22 cellular contexts compared by ENCODE assay signal in genomic region chr15:62338497-62338896, GRCh38.
"Had no signal": no experiment of that assay in that cellular context is flagged by ENCODE, and none has a peak within 500 bp of the region (broad histone marks: within the 10 kb centered on the region; RNA-seq: fewer than 3 reads in every experiment).

No MANE protein-coding gene starts in this region.

- H3K9me3 ChIP-seq: breast epithelium had no signal

- H3K4me1 ChIP-seq: breast epithelium had no signal

- H3K27ac Mint-ChIP-seq: activated CD8-positive, alpha-beta T cell treated with anti-CD3 and anti-CD28 coated beads, Interleukin-2, amount 10 ng/mL, durations not matched to agents 7 days and 5 days; activated naive CD4-positive, alpha-beta T cell treated with anti-CD3 and anti-CD28 coated beads, Interleukin-2, amount 50 U/mL, for 24 hours; activated T-helper 1 cell treated with anti-CD3 and anti-CD28 coated beads, Interleukin-12 subunit alpha, Interleukin-12 subunit beta, Interleukin-2, Interleukin-4 antibody, amounts not matched to agents 30 ng/mL and 10 ng/mL and 1 ng/mL, durations not matched to agents 14 hours and 24 hours and 36 hours; T-helper 1 cell treated with Interleukin-12 subunit alpha and Interleukin-12 subunit beta and Interleukin-4 antibody, amounts not matched to agents 30 μg/mL and 1 μg/mL, for 36 hours; WTC11 had no signal

- H3K4me3 Mint-ChIP-seq: activated CD8-positive, alpha-beta T cell treated with anti-CD3 and anti-CD28 coated beads, Interleukin-2, amount 10 ng/mL, durations not matched to agents 7 days and 5 days; activated naive CD4-positive, alpha-beta T cell treated with anti-CD3 and anti-CD28 coated beads, Interleukin-2, amount 50 U/mL, for 24 hours; activated T-helper 1 cell treated with anti-CD3 and anti-CD28 coated beads, Interleukin-12 subunit alpha, Interleukin-12 subunit beta, Interleukin-2, Interleukin-4 antibody, amounts not matched to agents 30 ng/mL and 10 ng/mL and 1 ng/mL, durations not matched to agents 14 hours and 24 hours and 36 hours; T-helper 1 cell treated with Interleukin-12 subunit alpha and Interleukin-12 subunit beta and Interleukin-4 antibody, amounts not matched to agents 30 μg/mL and 1 μg/mL, for 36 hours; WTC11 had no signal

- H3K27ac ChIP-seq: breast epithelium had no signal

- H3K4me3 ChIP-seq: breast epithelium, K562 had no signal

- DNase-seq: activated CD4-positive, alpha-beta T cell treated with anti-CD3 and anti-CD28 coated beads for 48 hours; activated CD4-positive, alpha-beta T cell treated with anti-CD3 and anti-CD28 coated beads, Interleukin-2, amount 50 U/mL, for 4 hours; activated CD4-positive, CD25-positive, alpha-beta regulatory T cell treated with anti-CD3 and anti-CD28 coated beads, Interleukin-2, amount 50 U/mL, for 72 hours; activated CD8-positive, alpha-beta memory T cell treated with anti-CD3 and anti-CD28 coated beads, Interleukin-2, amount 50 U/mL, for 48 hours; activated CD8-positive, alpha-beta T cell treated with anti-CD3 and anti-CD28 coated beads, Interleukin-2, amount 10 ng/mL, durations not matched to agents 7 days and 5 days; activated effector memory CD4-positive, alpha-beta T cell treated with Interleukin-2 at 50 U/mL for 16 hours; activated naive CD4-positive, alpha-beta T cell; activated T-cell treated with anti-CD3 and anti-CD28 coated beads, Interleukin-2, amount 50 U/mL, for 1 hour; aorta; caudate nucleus; Karpas-422; MM.1S; NCI-H1105 treated with DMSO at 0.1 percent for 48 hours; NCI-H187 treated with DMSO at 0.1 percent for 48 hours; NCI-H2081 treated with DMSO at 0.1 percent for 48 hours; SHP77 treated with DMSO at 0.1 percent for 48 hours had no signal

- H3K36me3 ChIP-seq: breast epithelium had no signal

- H3K4me1 Mint-ChIP-seq: activated naive CD4-positive, alpha-beta T cell treated with anti-CD3 and anti-CD28 coated beads, Interleukin-2, amount 50 U/mL, for 24 hours; WTC11 had no signal

- H3K9me3 Mint-ChIP-seq: activated naive CD4-positive, alpha-beta T cell treated with anti-CD3 and anti-CD28 coated beads, Interleukin-2, amount 50 U/mL, for 24 hours; activated T-helper 1 cell treated with anti-CD3 and anti-CD28 coated beads, Interleukin-12 subunit alpha, Interleukin-12 subunit beta, Interleukin-2, Interleukin-4 antibody, amounts not matched to agents 30 ng/mL and 10 ng/mL and 1 ng/mL, durations not matched to agents 14 hours and 24 hours and 36 hours; T-helper 1 cell treated with Interleukin-12 subunit alpha and Interleukin-12 subunit beta and Interleukin-4 antibody, amounts not matched to agents 30 μg/mL and 1 μg/mL, for 36 hours had no signal

- H3K27me3 ChIP-seq: breast epithelium had no signal

- H3K27me3 Mint-ChIP-seq: activated naive CD4-positive, alpha-beta T cell treated with anti-CD3 and anti-CD28 coated beads, Interleukin-2, amount 50 U/mL, for 24 hours had no signal
